ENCODE assay signal across 22 cellular contexts in the genomic region with DNA sequence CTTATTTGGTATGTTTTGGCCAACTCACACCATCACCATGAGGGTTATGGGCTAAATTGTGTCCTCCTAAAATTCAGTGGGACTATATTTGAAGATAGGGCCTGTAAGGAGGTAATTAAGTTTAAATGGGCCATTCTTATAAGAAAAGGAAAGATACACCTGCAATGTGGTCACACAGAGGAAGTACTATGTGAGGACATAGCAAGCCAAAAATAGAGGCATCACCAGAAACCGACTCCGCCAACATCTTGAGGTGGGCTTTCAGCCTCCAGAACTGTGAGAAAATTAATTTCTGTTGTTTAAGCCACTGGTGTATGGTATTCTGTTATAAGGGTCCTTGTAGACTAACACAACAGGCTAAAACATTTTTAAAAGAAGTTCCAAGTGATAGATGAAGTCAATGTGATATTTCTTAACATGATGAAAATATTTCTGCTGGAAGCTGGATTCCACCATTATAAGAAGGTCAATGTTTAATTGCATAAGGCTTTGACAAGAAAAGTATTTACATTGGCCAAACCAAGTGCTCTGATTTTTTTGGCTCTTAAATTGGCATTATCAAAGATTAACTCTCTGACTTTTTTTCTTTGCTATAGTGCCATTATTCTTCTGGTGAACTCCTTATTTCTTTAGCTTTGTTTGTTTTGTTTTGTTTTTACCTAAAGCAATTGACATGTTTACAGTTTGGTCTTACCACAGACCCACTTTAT.
"Had no signal": no experiment of that assay in that cellular context is flagged by ENCODE, and none has a peak within 500 bp of the region (broad histone marks: within the 10 kb centered on the region; RNA-seq: fewer than 3 reads in every experiment).

No MANE protein-coding gene starts in this region.

- H3K4me3 Mint-ChIP-seq: brain; central memory CD8-positive, alpha-beta T cell; memory B cell; nephron; type B pancreatic cell had no signal

- H3K4me1 ChIP-seq: heart right ventricle, left lung, sigmoid colon had no signal

- H3K9me3 ChIP-seq: gastrocnemius medialis, heart right ventricle, left lung, psoas muscle, sigmoid colon had no signal

- H3K4me3 ChIP-seq: gastrocnemius medialis, heart right ventricle, left lung, psoas muscle, sigmoid colon had no signal

- H3K27me3 ChIP-seq: gastrocnemius medialis, heart right ventricle, left lung, sigmoid colon had no signal

- H3K27ac ChIP-seq: epithelial cell of prostate, heart right ventricle, left lung, psoas muscle, sigmoid colon had no signal

- DNase-seq: activated CD4-positive, alpha-beta T cell treated with anti-CD3 and anti-CD28 coated beads, Interleukin-2, amount 50 U/mL, for 4 hours; activated effector memory CD4-positive, alpha-beta T cell treated with anti-CD3 and anti-CD28 coated beads, Interleukin-2, amount 50 U/mL, for 16 hours; activated T-cell treated with anti-CD3 and anti-CD28 coated beads, Interleukin-2, amount 50 U/mL, for 1 hour; amniotic stem cell; cortex of kidney; effector memory CD4-positive, alpha-beta T cell; gastrocnemius medialis; heart right ventricle; left lung; occipital lobe; psoas muscle; sigmoid colon; stimulated activated naive CD4-positive, alpha-beta T cell; substantia nigra had no signal

- H3K9me3 Mint-ChIP-seq: activated naive CD4-positive, alpha-beta T cell treated with anti-CD3 and anti-CD28 coated beads, Interleukin-2, amount 50 U/mL, for 72 hours; nephron; type B pancreatic cell had no signal

- H3K36me3 ChIP-seq: gastrocnemius medialis, heart right ventricle, left lung, sigmoid colon had no signal

- H3K4me1 Mint-ChIP-seq: brain; central memory CD8-positive, alpha-beta T cell; memory B cell; nephron had no signal

- H3K27me3 Mint-ChIP-seq: brain; central memory CD8-positive, alpha-beta T cell; memory B cell; type B pancreatic cell had no signal

- ATAC-seq: activated CD4-positive, CD25-positive, alpha-beta regulatory T cell treated with anti-CD3 and anti-CD28 coated beads, Interleukin-2, amount 50 U/mL, for 24 hours; activated naive CD4-positive, alpha-beta T cell treated with anti-CD3 and anti-CD28 coated beads, Interleukin-2, amount 50 U/mL, for 72 hours; heart right ventricle; left lung had no signal

- H3K36me3 Mint-ChIP-seq: activated naive CD4-positive, alpha-beta T cell treated with anti-CD3 and anti-CD28 coated beads, Interleukin-2, amount 50 U/mL, for 72 hours; brain; memory B cell; type B pancreatic cell had no signal
